In the genomic region with DNA sequence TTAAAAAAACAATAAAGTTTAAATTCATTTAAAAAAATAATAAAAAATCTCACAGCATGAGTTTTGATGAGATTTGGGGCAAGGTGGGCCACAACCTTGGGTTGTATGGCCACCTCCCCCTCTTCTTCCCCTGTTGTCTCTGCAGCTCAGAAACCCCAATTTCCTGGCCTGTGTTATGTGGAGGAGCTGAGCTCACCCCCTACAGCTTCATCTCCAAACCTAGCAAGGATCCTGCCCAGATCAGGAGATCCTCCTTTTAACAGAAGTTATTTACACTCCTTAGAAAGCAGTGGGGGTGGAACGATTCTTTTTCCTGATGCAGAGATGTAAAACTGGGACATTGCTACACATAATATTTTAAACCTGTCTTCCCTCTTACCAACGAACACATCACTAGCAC, we compare ENCODE assay signal across 22 cellular contexts. TPM values are rescaled to one million over a fixed set of nuclear protein-coding genes. Genes with fewer than 3 reads are reported as not detected.
DNase-seq lines count a peak whose midpoint lies in the region; ATAC-seq and TF ChIP-seq lines count a peak whose summit lies in the region.
"Had no signal": no experiment of that assay in that cellular context is flagged by ENCODE, and none has a peak within 500 bp of the region (broad histone marks: within the 10 kb centered on the region; RNA-seq: fewer than 3 reads in every experiment).

No MANE protein-coding gene starts in this region.

- H3K27ac ChIP-seq in neutrophil (peak overlapping the region; percentile 77), foreskin keratinocyte (no peak overlapping the region)
- H3K27ac ChIP-seq: GM23248, prostate gland, thyroid gland had no signal

- peak; percentile 40 for ATAC-seq in activated CD8-positive, alpha-beta memory T cell treated with anti-CD3 and anti-CD28 coated beads, Interleukin-2, amount 10 ng/mL, durations not matched to agents 7 days and 5 days
- no peak for ATAC-seq in GM19397 (IDR thresholded peaks at IDR 0.05; ENCODE audit: unreplicated experiment)
- ATAC-seq in foreskin keratinocyte = no peak

- no peaks in the 10 kb centered on the region for H3K36me3 ChIP-seq in neutrophil
- H3K36me3 ChIP-seq: prostate gland, thyroid gland had no signal

- peak; percentile 58 for DNase-seq in activated CD8-positive, alpha-beta memory T cell treated with anti-CD3 and anti-CD28 coated beads, Interleukin-2, amount 10 ng/mL, durations not matched to agents 7 days and 5 days
- no peak for DNase-seq in activated CD8-positive, alpha-beta memory T cell treated with anti-CD3 and anti-CD28 coated beads for 24 hours
- peak; percentile 9 for DNase-seq in Jurkat, Clone E6-1 (ENCODE audit: low read depth, low spot score)
- DNase-seq in activated naive CD8-positive, alpha-beta T cell treated with anti-CD3 and anti-CD28 coated beads for 36 hours = no peak
- DNase-seq in foreskin keratinocyte (no peak), HT-29 (ENCODE audit: low spot score) (no peak)
- DNase-seq: activated CD4-positive, CD25-positive, alpha-beta regulatory T cell treated with anti-CD3 and anti-CD28 coated beads, Interleukin-2, amount 50 U/mL, for 72 hours; cerebellar nuclear complex; DMS79 treated with DMSO at 0.1 percent for 48 hours; islet precursor cell; naive B cell; NCI-H1417 treated with DMSO at 0.1 percent for 48 hours; NCI-H748 treated with DMSO at 0.1 percent for 48 hours; SIG-M5; small intestine had no signal

- no peak for TF ChIP-seq CTCF in neutrophil (IDR thresholded peaks at IDR 0.05)
- no peak for TF ChIP-seq CTCF in foreskin keratinocyte (conservative IDR thresholded peaks at IDR 0.05)

- H3K4me3 ChIP-seq in Jurkat, Clone E6-1 (ENCODE audit: low read length) = no peak overlapping the region
- H3K4me3 ChIP-seq in neutrophil (ENCODE audit: low read depth in 1 of 2, low read length in 1 of 2) = no peak overlapping the region
- H3K4me3 ChIP-seq: GM23248, prostate gland, thyroid gland had no signal

- peaks cover 15% of the 10 kb centered on the region for H3K36me3 Mint-ChIP-seq in activated CD8-positive, alpha-beta memory T cell treated with anti-CD3 and anti-CD28 coated beads, Interleukin-2, amount 10 ng/mL, durations not matched to agents 7 days and 5 days
- H3K36me3 Mint-ChIP-seq in activated naive CD8-positive, alpha-beta T cell treated with anti-CD3 and anti-CD28 coated beads for 36 hours = peaks cover 52% of the 10 kb centered on the region
- H3K36me3 Mint-ChIP-seq: memory B cell, naive B cell had no signal

- H3K27me3 Mint-ChIP-seq in activated CD8-positive, alpha-beta memory T cell treated with anti-CD3 and anti-CD28 coated beads, Interleukin-2, amount 10 ng/mL, durations not matched to agents 7 days and 5 days = no peaks in the 10 kb centered on the region
- H3K27me3 Mint-ChIP-seq in activated naive CD8-positive, alpha-beta T cell treated with anti-CD3 and anti-CD28 coated beads for 36 hours = no peaks in the 10 kb centered on the region
- H3K27me3 Mint-ChIP-seq: naive B cell had no signal

- no peaks in the 10 kb centered on the region for H3K9me3 ChIP-seq in neutrophil
- H3K9me3 ChIP-seq: prostate gland, thyroid gland had no signal

- CTCF ChIA-PET in activated CD8-positive, alpha-beta memory T cell treated with anti-CD3 and anti-CD28 coated beads, Interleukin-2, amount 10 ng/mL, durations not matched to agents 7 days and 5 days (lab: Charles Lee) = interaction anchor here (0.9 to 7.7 kb wide), 6 partner anchors 20 to 86 kb away, joined by 3 to 45 read pairs (median 5); no protein-coding TSS in a partner anchor

- no peaks in the 10 kb centered on the region for H3K9me3 Mint-ChIP-seq in activated CD8-positive, alpha-beta memory T cell treated with anti-CD3 and anti-CD28 coated beads, Interleukin-2, amount 10 ng/mL, durations not matched to agents 7 days and 5 days (ENCODE audit: low read depth)
- H3K9me3 Mint-ChIP-seq in activated naive CD8-positive, alpha-beta T cell treated with anti-CD3 and anti-CD28 coated beads for 36 hours = no peaks in the 10 kb centered on the region
- H3K9me3 Mint-ChIP-seq: memory B cell, naive B cell had no signal

- H3K27me3 ChIP-seq in neutrophil = no peaks in the 10 kb centered on the region
- no peaks in the 10 kb centered on the region for H3K27me3 ChIP-seq in foreskin keratinocyte
- H3K27me3 ChIP-seq: thyroid gland had no signal

- peaks cover 69% of the 10 kb centered on the region for H3K4me1 Mint-ChIP-seq in activated CD8-positive, alpha-beta memory T cell treated with anti-CD3 and anti-CD28 coated beads, Interleukin-2, amount 10 ng/mL, durations not matched to agents 7 days and 5 days
- H3K4me1 Mint-ChIP-seq in activated naive CD8-positive, alpha-beta T cell treated with anti-CD3 and anti-CD28 coated beads for 36 hours = peaks cover 70% of the 10 kb centered on the region

- peak overlapping the region; percentile 29 for H3K4me3 Mint-ChIP-seq in activated CD8-positive, alpha-beta memory T cell treated with anti-CD3 and anti-CD28 coated beads, Interleukin-2, amount 10 ng/mL, durations not matched to agents 7 days and 5 days
- peak overlapping the region; percentile 16 for H3K4me3 Mint-ChIP-seq in activated naive CD8-positive, alpha-beta T cell treated with anti-CD3 and anti-CD28 coated beads for 36 hours
- H3K4me3 Mint-ChIP-seq: CD14-positive monocyte, memory B cell had no signal

- H3K4me1 ChIP-seq in neutrophil (ENCODE audit: control insufficient read depth in 1 of 2, insufficient read depth in 1 of 2, low read depth in 1 of 2, low read length in 1 of 2) (peaks cover 71 to 72% of the 10 kb centered on the region in 2 experiments), foreskin keratinocyte (no peaks in the 10 kb centered on the region)
- H3K4me1 ChIP-seq: prostate gland had no signal

- H3K27ac Mint-ChIP-seq in activated CD8-positive, alpha-beta memory T cell treated with anti-CD3 and anti-CD28 coated beads, Interleukin-2, amount 10 ng/mL, durations not matched to agents 7 days and 5 days = peak overlapping the region; percentile 93
- H3K27ac Mint-ChIP-seq in activated naive CD8-positive, alpha-beta T cell treated with anti-CD3 and anti-CD28 coated beads for 36 hours = peak overlapping the region; percentile 46
- H3K27ac Mint-ChIP-seq: memory B cell had no signal

RNA-seq across cellular contexts. Expression of gene SH2D4B, which starts 6.9 kb away (rescaled TPM):
- total RNA-seq in activated CD8-positive, alpha-beta memory T cell treated with anti-CD3 and anti-CD28 coated beads, Interleukin-2, amount 10 ng/mL, durations not matched to agents 7 days and 5 days = under 1 TPM in 1 of 2 experiments, not detected in 1; 0.09 TPM
- not detected for polyA plus RNA-seq in Jurkat, Clone E6-1 (2012; ENCODE audit: insufficient read depth, insufficient read length)
- total RNA-seq in activated naive CD8-positive, alpha-beta T cell treated with anti-CD3 and anti-CD28 coated beads for 36 hours = under 1 TPM; 0.08 to 0.18 TPM
- total RNA-seq in foreskin keratinocyte = not detected in 2 replicates
- polyA plus RNA-seq in foreskin keratinocyte = 0.02 TPM in 1 of 2 replicates, not detected in the other
- not detected in 2 replicates for total RNA-seq in HT-29 (2014; rRNA removed; shearing (Covaris generic))
- total RNA-seq: GM23248 had no signal
- polyA plus RNA-seq: CD14-positive monocyte, GM23248 had no signal

Comparison
In these comparisons a context has a peak if more than half of its experiments do, and no peak if none do; other contexts are left out.
1. DNase-seq: peak in activated CD8-positive, alpha-beta memory T cell treated with anti-CD3 and anti-CD28 coated beads, Interleukin-2, amount 10 ng/mL, durations not matched to agents 7 days and 5 days (single experiment) and Jurkat, Clone E6-1 (single experiment); none in activated CD8-positive, alpha-beta memory T cell treated with anti-CD3 and anti-CD28 coated beads for 24 hours (single experiment), activated naive CD8-positive, alpha-beta T cell treated with anti-CD3 and anti-CD28 coated beads for 36 hours (single experiment), foreskin keratinocyte (0 of 2) and HT-29 (single experiment).